26 cellular contexts compared by ENCODE assay signal in genomic region chr1:86146566-86146965, GRCh38. TPM values are rescaled to one million over a fixed set of nuclear protein-coding genes. Genes with fewer than 3 reads are reported as not detected.
DNase-seq lines count a peak whose midpoint lies in the region; ATAC-seq, FAIRE-seq and TF ChIP-seq lines count a peak whose summit lies in the region.
"Had no signal": no experiment of that assay in that cellular context is flagged by ENCODE, and none has a peak within 500 bp of the region (broad histone marks: within the 10 kb centered on the region; RNA-seq: fewer than 3 reads in every experiment).

No MANE protein-coding gene starts in this region.

- H3K4me1 ChIP-seq in OCI-LY1 (ENCODE audit: insufficient read depth, low read length, severe bottlenecking) (no peaks in the 10 kb centered on the region), endothelial cell of umbilical vein (ENCODE audit: control insufficient read depth, extremely low read depth, insufficient read depth, low read length) (no peaks in the 10 kb centered on the region)
- H3K4me1 ChIP-seq: BE2C, gastroesophageal sphincter, lower lobe of right lung, spleen, thyroid gland had no signal

- no peaks in the 10 kb centered on the region for H3K9me1 ChIP-seq in endothelial cell of umbilical vein (replicated peaks; ENCODE audit: control insufficient read depth, extremely low read depth, insufficient read depth, low read length)

- H3K9me2 ChIP-seq in OCI-LY1 (ENCODE audit: low read depth, low read length) = no peaks in the 10 kb centered on the region

- dilution Hi-C loops in endothelial cell of umbilical vein (cut with MboI; ENCODE audit: extremely low pct_ligation_motif_present, low sequenced_read_pairs) = no loop called here

- no peaks in the 10 kb centered on the region for H3F3A ChIP-seq in OCI-LY1 (ENCODE audit: insufficient read depth, low read length)

- TF ChIP-seq CTCF in OCI-LY1 (IDR thresholded peaks at IDR 0.05; ENCODE audit: low read length) (peak; percentile 10; the same call in 1 of the 2 replicates), endothelial cell of umbilical vein (IDR thresholded peaks at IDR 0.05; ENCODE audit: extremely low read depth in 1 of 2, insufficient read depth in 1 of 2, low read depth in 1 of 2, low read length in 2 of 2) (no peak), retinal pigment epithelial cell (conservative IDR thresholded peaks at IDR 0.05; ENCODE audit: low read depth, low read length) (peak; percentile 16)

- H2AFZ ChIP-seq in OCI-LY1 (ENCODE audit: low read length) (no peak overlapping the region), endothelial cell of umbilical vein (ENCODE audit: low read depth, low read length) (no peak overlapping the region)
- H2AFZ ChIP-seq: GM23248 had no signal

- H4K20me1 ChIP-seq in OCI-LY1 (ENCODE audit: insufficient read depth, low read length) = no peaks in the 10 kb centered on the region
- H4K20me1 ChIP-seq in endothelial cell of umbilical vein (replicated peaks; ENCODE audit: control insufficient read depth, extremely low read depth, insufficient read depth, low read length) = no peaks in the 10 kb centered on the region

- H3K9ac ChIP-seq in OCI-LY1 (ENCODE audit: low read length) = no peak overlapping the region
- H3K9ac ChIP-seq in endothelial cell of umbilical vein (replicated peaks; ENCODE audit: extremely low read depth, insufficient read depth, low read length) = no peak overlapping the region
- H3K9ac ChIP-seq: GM23248 had no signal

- TF ChIP-seq POLR2A in endothelial cell of umbilical vein (IDR thresholded peaks at IDR 0.05; ENCODE audit: low read depth, low read length) = no peak

- POLR2A ChIA-PET in endothelial cell of umbilical vein (lab: Charles Lee) = no interaction called here

- no peak overlapping the region for H3K27ac ChIP-seq in OCI-LY1 (ENCODE audit: low read depth, low read length, poor library complexity, severe bottlenecking)
- no peak overlapping the region for H3K27ac ChIP-seq in endothelial cell of umbilical vein (ENCODE audit: insufficient read depth, low read depth, low read length)
- H3K27ac ChIP-seq: gastroesophageal sphincter, GM23248, lower lobe of right lung, neutrophil, spleen, thyroid gland had no signal

- no peak for ATAC-seq in GM21390 (IDR thresholded peaks at IDR 0.05; ENCODE audit: unreplicated experiment)
- ATAC-seq: activated CD4-positive, CD25-positive, alpha-beta regulatory T cell treated with anti-CD3 and anti-CD28 coated beads, Interleukin-2, amount 50 U/mL, for 24 hours; activated T-cell treated with anti-CD3 and anti-CD28 coated beads, Interleukin-2, amount 50 U/mL, for 72 hours; gastroesophageal sphincter; HepG2; lower lobe of right lung had no signal

- intact Hi-C loops in endothelial cell of umbilical vein (cut with micrococcal nuclease) = no loop called here

- H3K4me2 ChIP-seq in OCI-LY1 (ENCODE audit: low read length) (no peak overlapping the region), endothelial cell of umbilical vein (ENCODE audit: insufficient read depth, low read length) (no peak overlapping the region)

- H3K79me2 ChIP-seq in OCI-LY1 (ENCODE audit: insufficient read depth, low read length) (no peaks in the 10 kb centered on the region), endothelial cell of umbilical vein (ENCODE audit: control insufficient read depth, insufficient read depth, low read length) (no peaks in the 10 kb centered on the region)

- peak; percentile 55 for FAIRE-seq in endothelial cell of umbilical vein (lab: Jason Lieb, UNC)
- FAIRE-seq: GM19239, HepG2, keratinocyte had no signal

- DNase-seq in ELR (ENCODE audit: low read depth) (peak; percentile 11), endothelial cell of umbilical vein (ENCODE audit: low read depth, low spot score) (no peak), retinal pigment epithelial cell (ENCODE audit: low read depth) (no peak)
- no peak for DNase-seq in activated CD4-positive, CD25-positive, alpha-beta regulatory T cell (lab: John Stamatoyannopoulos, UW)
- no peak for DNase-seq in activated CD8-positive, alpha-beta memory T cell treated with anti-CD3 and anti-CD28 coated beads for 24 hours
- DNase-seq: activated naive CD4-positive, alpha-beta T cell treated with anti-CD3 and anti-CD28 coated beads for 36 hours; activated T-cell treated with anti-CD3 and anti-CD28 coated beads, Interleukin-2, amount 50 U/mL, for 72 hours; amygdala; BE2C; COR-L47; dermis blood vessel endothelial cell; GM23248; lower lobe of right lung; NCI-H1417; spleen; stimulated activated CD4-positive, alpha-beta T cell treated with anti-CD3 and anti-CD28 coated beads, Interleukin-4, amount 100 ng/mL, for 24 hours; SW 1271; thyroid gland had no signal

- no TSS peak for BruUV-seq in endothelial cell of umbilical vein (replicated peaks; lab: Mats Ljungman, UMichigan)

- no peak overlapping the region for H3K4me3 ChIP-seq in OCI-LY1 (ENCODE audit: low read depth, low read length, poor library complexity, severe bottlenecking)
- H3K4me3 ChIP-seq in endothelial cell of umbilical vein (replicated peaks in 1 of 3; ENCODE audit: insufficient read depth in 1 of 3, low read depth in 1 of 3, low read length in 3 of 3) = no peak overlapping the region
- H3K4me3 ChIP-seq in retinal pigment epithelial cell (ENCODE audit: low read length) = no peak overlapping the region
- H3K4me3 ChIP-seq: gastroesophageal sphincter, GM23248, lower lobe of right lung, spleen, thyroid gland had no signal

- CTCF ChIA-PET in endothelial cell of umbilical vein (lab: Charles Lee) = interaction anchor here (0.8 kb wide), 4 partner anchors 32 to 212 kb away, joined by 3 to 4 read pairs (median 3); no protein-coding TSS in a partner anchor

- H3K27me3 ChIP-seq in OCI-LY1 (ENCODE audit: insufficient read depth, low read length) (no peaks in the 10 kb centered on the region), endothelial cell of umbilical vein (ENCODE audit: control insufficient read depth in 2 of 2, insufficient read depth in 2 of 2, low read length in 2 of 2) (peaks cover 0 to 14% of the 10 kb centered on the region in 2 experiments)
- H3K27me3 ChIP-seq: BE2C, gastroesophageal sphincter, neutrophil, spleen, thyroid gland had no signal

- H3K36me3 ChIP-seq in OCI-LY1 (ENCODE audit: insufficient read depth, low read length) = no peaks in the 10 kb centered on the region
- H3K36me3 ChIP-seq in endothelial cell of umbilical vein (ENCODE audit: control insufficient read depth in 2 of 2, extremely low read depth in 1 of 2, insufficient read depth in 2 of 2, low read length in 2 of 2) = no peaks in the 10 kb centered on the region
- H3K36me3 ChIP-seq: BE2C, gastroesophageal sphincter, lower lobe of right lung, neutrophil, spleen, thyroid gland had no signal

- H3K9me3 ChIP-seq in OCI-LY1 (ENCODE audit: low read length) = no peaks in the 10 kb centered on the region
- H3K9me3 ChIP-seq in endothelial cell of umbilical vein (replicated peaks; ENCODE audit: control insufficient read depth, insufficient read depth, low read length) = no peaks in the 10 kb centered on the region
- H3K9me3 ChIP-seq: BE2C, gastroesophageal sphincter, lower lobe of right lung, neutrophil, spleen, thyroid gland had no signal

TF ChIP-seq in endothelial cell of umbilical vein, 7 proteins besides CTCF, POLR2A, EP300 and RAD21:
- TF ChIP-seq FOS (IDR thresholded peaks at IDR 0.05; ENCODE audit: borderline replicate concordance, insufficient read depth, low read length) (no peak), GATA2 (IDR thresholded peaks at IDR 0.05; ENCODE audit: insufficient read depth, insufficient read length, low read depth, low read length) (no peak), JUN (IDR thresholded peaks at IDR 0.05; ENCODE audit: borderline replicate concordance, insufficient read depth, insufficient read length, low read depth) (no peak), MAX (IDR thresholded peaks at IDR 0.05; ENCODE audit: insufficient read depth, insufficient read length) (no peak), EZH2 (IDR thresholded peaks at IDR 0.05; ENCODE audit: borderline replicate concordance, low read depth, low read length, severe bottlenecking) (no peak), MYC (IDR thresholded peaks at IDR 0.05; ENCODE audit: low read depth, low read length) (no peak), POLR2AphosphoS5 (IDR thresholded peaks at IDR 0.05; ENCODE audit: insufficient read depth, low read depth, low read length) (no peak)

RNA-seq across cellular contexts. Expression of gene COL24A1, which starts 10.0 kb away (rescaled TPM):
- total RNA-seq in endothelial cell of umbilical vein = not detected in 2 replicates
- 0.02 and 0.03 TPM in 2 replicates for polyA plus RNA-seq in endothelial cell of umbilical vein
- 0.01 TPM in 1 of 2 replicates, not detected in the other for polyA plus RNA-seq in endothelial cell of umbilical vein (2011; cell fraction: cytosol; rRNA removed)
- polyA plus RNA-seq in endothelial cell of umbilical vein (2011; cell fraction: nucleus; rRNA removed) = 0.21 and 0.30 TPM in 2 replicates
- polyA plus RNA-seq in endothelial cell of umbilical vein (2012) = 0.03 TPM in 1 of 2 replicates, not detected in the other
- polyA minus RNA-seq in endothelial cell of umbilical vein = 0.06 TPM in 1 of 2 replicates, not detected in the other
- polyA minus RNA-seq in endothelial cell of umbilical vein (2011; cell fraction: cytosol; rRNA and poly(A)+ RNA removed) = not detected
- 0.10 and 0.34 TPM in 2 replicates for polyA minus RNA-seq in endothelial cell of umbilical vein (2011; cell fraction: nucleus; rRNA and poly(A)+ RNA removed)
- total RNA-seq: activated naive CD4-positive, alpha-beta T cell treated with anti-CD3 and anti-CD28 coated beads for 36 hours; dermis blood vessel endothelial cell had no signal
- polyA plus RNA-seq: keratinocyte had no signal

Comparison
In these comparisons a context has a peak if more than half of its experiments do, and no peak if none do; other contexts are left out.
1. CTCF ChIP-seq: peak in OCI-LY1 (single experiment) and retinal pigment epithelial cell (single experiment); none in endothelial cell of umbilical vein (0 of 2).